8 cellular contexts compared by ENCODE assay signal in the genomic region with DNA sequence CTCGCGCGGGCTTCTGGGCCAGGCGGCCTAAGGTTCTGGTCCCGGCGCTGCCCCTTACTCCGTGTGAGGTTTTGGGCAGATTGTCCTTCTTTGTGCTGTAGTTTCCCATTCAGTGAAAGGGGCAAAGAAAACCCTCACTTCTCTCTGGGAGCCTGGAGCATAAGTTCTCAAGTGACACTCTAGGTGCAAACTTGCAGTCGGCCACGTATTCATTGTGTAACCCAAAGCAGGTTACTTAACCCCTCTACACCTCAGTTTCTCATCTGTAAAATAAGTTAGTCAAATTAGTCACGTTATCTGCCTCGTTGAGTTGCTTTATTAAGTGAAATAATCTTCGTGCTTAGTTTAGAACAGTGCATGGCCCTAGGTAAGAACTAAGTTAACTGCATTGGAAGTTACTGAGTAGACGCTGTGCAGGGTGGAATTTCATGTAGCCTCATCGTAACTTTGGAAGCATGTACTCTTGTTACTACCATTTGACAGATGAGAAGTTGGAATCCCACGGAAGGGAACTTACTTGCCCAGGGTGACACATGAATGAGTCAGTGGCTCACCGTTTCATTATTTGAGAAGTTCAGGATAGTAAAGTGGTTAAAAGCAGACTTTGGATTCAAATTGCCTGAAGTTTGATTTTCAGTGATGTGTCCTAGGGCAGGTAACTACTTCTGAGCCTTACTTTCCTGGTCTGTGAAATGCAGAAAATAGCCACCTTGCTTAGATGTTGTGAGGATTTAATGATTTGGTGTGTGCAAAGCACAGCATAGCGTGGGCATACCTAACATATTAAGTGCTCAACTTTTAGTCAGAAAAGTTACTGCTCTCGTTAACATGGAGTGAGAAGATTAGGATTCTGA. TPM values are rescaled to one million over a fixed set of nuclear protein-coding genes. Genes with fewer than 3 reads are reported as not detected.
A peak's percentile ranks its signal among the peaks of the same experiment; 100 is the strongest.
DNase-seq lines count a peak whose midpoint lies in the region; ATAC-seq, FAIRE-seq and TF ChIP-seq lines count a peak whose summit lies in the region.

No MANE protein-coding gene starts in this region.

- peaks cover 12% of the 10 kb centered on the region for H3F3A ChIP-seq in neural progenitor cell (ENCODE audit: low read depth)

- POLR2A ChIA-PET in endothelial cell of umbilical vein (lab: Charles Lee), result interaction anchor here (1.4 kb wide), 1 partner anchor 11 kb away, joined by 4 read pairs; no protein-coding TSS in a partner anchor

- H3K36me3 Mint-ChIP-seq in neural progenitor cell, result peaks cover 9% of the 10 kb centered on the region

- H3K9ac ChIP-seq in endothelial cell of umbilical vein (replicated peaks; ENCODE audit: extremely low read depth, insufficient read depth, low read length), result peak overlapping the region; percentile 97
- H3K9ac ChIP-seq in neural progenitor cell, result peak overlapping the region; percentile 94

- FAIRE-seq in endothelial cell of umbilical vein (lab: Jason Lieb, UNC), result peak; percentile 83
- FAIRE-seq in urothelium cell line (lab: Jason Lieb, UNC), result no peak

- intact Hi-C loops in left ventricle myocardium inferior (cut with micrococcal nuclease) (no loop called here), Right ventricle myocardium inferior (cut with DNase I) (loop anchor here (10.0 kb wide), 1 partner anchor 85 kb away; the partner anchor contains the start of gene RBL1), endothelial cell of umbilical vein (cut with micrococcal nuclease) (loop anchor here (2.0 to 10.0 kb wide), 2 partner anchors 85 to 229 kb away; partner anchors contain the start of genes RBL1 and SAMHD1)

- no peak for TF ChIP-seq POLR2A in endothelial cell of umbilical vein (IDR thresholded peaks at IDR 0.05; ENCODE audit: low read depth, low read length)

- H3K4me1 Mint-ChIP-seq in neural progenitor cell, result peaks cover 13% of the 10 kb centered on the region

- H3K4me1 ChIP-seq in left ventricle myocardium inferior (peaks cover 53% of the 10 kb centered on the region), endothelial cell of umbilical vein (ENCODE audit: control insufficient read depth, extremely low read depth, insufficient read depth, low read length) (peaks cover 15% of the 10 kb centered on the region), neural progenitor cell (peaks cover 4% of the 10 kb centered on the region)

- H3K79me2 ChIP-seq in endothelial cell of umbilical vein (ENCODE audit: control insufficient read depth, insufficient read depth, low read length), result peaks cover 55% of the 10 kb centered on the region
- peaks cover 59% of the 10 kb centered on the region for H3K79me2 ChIP-seq in neural progenitor cell (ENCODE audit: low read depth)

- H2AFZ ChIP-seq in endothelial cell of umbilical vein (ENCODE audit: low read depth, low read length) (peak overlapping the region; percentile 95), neural progenitor cell (replicated peaks) (peak overlapping the region; percentile 66)

- dilution Hi-C loops in endothelial cell of umbilical vein (cut with MboI; ENCODE audit: extremely low pct_ligation_motif_present, low sequenced_read_pairs), result no loop called here

- no peaks in the 10 kb centered on the region for H3K9me3 Mint-ChIP-seq in neural progenitor cell

- H4K20me1 ChIP-seq in endothelial cell of umbilical vein (replicated peaks; ENCODE audit: control insufficient read depth, extremely low read depth, insufficient read depth, low read length) (peaks cover 2% of the 10 kb centered on the region), neural progenitor cell (ENCODE audit: low read depth) (peaks cover 49% of the 10 kb centered on the region)

- BruUV-seq in endothelial cell of umbilical vein (replicated peaks; lab: Mats Ljungman, UMichigan), result TSS peak; percentile 43

- H3K9me1 ChIP-seq in endothelial cell of umbilical vein (replicated peaks; ENCODE audit: control insufficient read depth, extremely low read depth, insufficient read depth, low read length), result no peaks in the 10 kb centered on the region

- H3K27ac Mint-ChIP-seq in neural progenitor cell, result peak overlapping the region; percentile 99

- no peaks in the 10 kb centered on the region for H3K9me3 ChIP-seq in left ventricle myocardium inferior (replicated peaks)
- H3K9me3 ChIP-seq in endothelial cell of umbilical vein (replicated peaks; ENCODE audit: control insufficient read depth, insufficient read depth, low read length), result no peaks in the 10 kb centered on the region
- H3K9me3 ChIP-seq in neural progenitor cell (ENCODE audit: low read depth), result no peaks in the 10 kb centered on the region

- CTCF ChIA-PET in endothelial cell of umbilical vein (lab: Charles Lee), result interaction anchor here (1.2 to 1.6 kb wide), 3 partner anchors 12 to 84 kb away, joined by 5 to 18 read pairs (median 6); partner anchors contain the start of gene RBL1

- peak overlapping the region; percentile 88 for H3K4me3 Mint-ChIP-seq in neural progenitor cell

- H3K4me2 ChIP-seq in endothelial cell of umbilical vein (ENCODE audit: insufficient read depth, low read length) (peak overlapping the region; percentile 96), neural progenitor cell (peak overlapping the region; percentile 92)

- H3K27ac ChIP-seq in left ventricle myocardium inferior (replicated peaks) (peak overlapping the region; percentile 98), endothelial cell of umbilical vein (ENCODE audit: insufficient read depth, low read depth, low read length) (peak overlapping the region; percentile 94), neural progenitor cell (peak overlapping the region; percentile 92)

- no peaks in the 10 kb centered on the region for H3K27me3 ChIP-seq in left ventricle myocardium inferior (ENCODE audit: low read depth)
- no peaks in the 10 kb centered on the region for H3K27me3 ChIP-seq in endothelial cell of umbilical vein (ENCODE audit: control insufficient read depth in 2 of 2, insufficient read depth in 2 of 2, low read length in 2 of 2)
- no peaks in the 10 kb centered on the region for H3K27me3 ChIP-seq in neural progenitor cell

- peaks cover 5% of the 10 kb centered on the region for H3K27me3 Mint-ChIP-seq in neural progenitor cell (ENCODE audit: insufficient read depth, low read depth)

- no peak for TF ChIP-seq CTCF in left ventricle myocardium inferior (IDR thresholded peaks at IDR 0.05; ENCODE audit: borderline replicate concordance)
- TF ChIP-seq CTCF in endothelial cell of umbilical vein (IDR thresholded peaks at IDR 0.05; ENCODE audit: extremely low read depth in 1 of 2, insufficient read depth in 1 of 2, low read depth in 1 of 2, low read length in 2 of 2), result no peak
- no peak for TF ChIP-seq CTCF in neural progenitor cell (IDR thresholded peaks at IDR 0.05)

- peaks cover 14% of the 10 kb centered on the region for H3K36me3 ChIP-seq in left ventricle myocardium inferior
- H3K36me3 ChIP-seq in endothelial cell of umbilical vein (ENCODE audit: control insufficient read depth in 2 of 2, extremely low read depth in 1 of 2, insufficient read depth in 2 of 2, low read length in 2 of 2), result peaks cover 9 to 14% of the 10 kb centered on the region in 2 experiments
- H3K36me3 ChIP-seq in neural progenitor cell, result no peaks in the 10 kb centered on the region

- no peak for ATAC-seq in Right ventricle myocardium inferior
- ATAC-seq in HG03469 (IDR thresholded peaks at IDR 0.05; ENCODE audit: unreplicated experiment), result no peak
- no peak for ATAC-seq in GM19324 (IDR thresholded peaks at IDR 0.05; ENCODE audit: low FRiP score, unreplicated experiment)

- DNase-seq in left ventricle myocardium inferior (no peak), Right ventricle myocardium inferior (ENCODE audit: missing footprints) (no peak), SK-N-DZ (ENCODE audit: low spot score) (peak; percentile 43), endothelial cell of umbilical vein (ENCODE audit: low read depth, low spot score) (no peak), neural progenitor cell (ENCODE audit: low spot score) (no peak), urothelium cell line (ENCODE audit: low spot score) (no peak)

- H3K4me3 ChIP-seq in left ventricle myocardium inferior (peak overlapping the region; percentile 76), endothelial cell of umbilical vein (replicated peaks in 1 of 3; ENCODE audit: insufficient read depth in 1 of 3, low read depth in 1 of 3, low read length in 3 of 3) (peak overlapping the region; percentile 92 to 97 (median 96)), neural progenitor cell (peak overlapping the region; percentile 93)

TF ChIP-seq in endothelial cell of umbilical vein, 7 proteins besides CTCF, POLR2A, EP300 and RAD21 (continues in another document):
- TF ChIP-seq JUN (IDR thresholded peaks at IDR 0.05; ENCODE audit: borderline replicate concordance, insufficient read depth, insufficient read length, low read depth) (no peak), GATA2 (IDR thresholded peaks at IDR 0.05; ENCODE audit: insufficient read depth, insufficient read length, low read depth, low read length) (no peak), MYC (IDR thresholded peaks at IDR 0.05; ENCODE audit: low read depth, low read length) (no peak)

RNA-seq across cellular contexts. Expression of gene MROH8, which starts 0.6 kb away (rescaled TPM):
- total RNA-seq in left ventricle myocardium inferior, result 3.6 TPM
- total RNA-seq in Right ventricle myocardium inferior, result 3.7 TPM
- 5.6 and 7.6 TPM in 2 replicates for polyA plus RNA-seq in SK-N-DZ (2014; cell fraction: cytosol; rRNA removed)
- 10.1 and 10.7 TPM in 2 replicates for polyA plus RNA-seq in SK-N-DZ (2014; cell fraction: nucleus; rRNA removed)
- 1.5 and 2.7 TPM in 2 replicates for total RNA-seq in endothelial cell of umbilical vein
- 0.73 and 1.3 TPM in 2 replicates for polyA plus RNA-seq in endothelial cell of umbilical vein
- polyA plus RNA-seq in endothelial cell of umbilical vein (2011; cell fraction: cytosol; rRNA removed), result 1.4 and 2.0 TPM in 2 replicates
- 1.9 and 4.0 TPM in 2 replicates for polyA plus RNA-seq in endothelial cell of umbilical vein (2011; cell fraction: nucleus; rRNA removed)
- 0.75 and 1.2 TPM in 2 replicates for polyA plus RNA-seq in endothelial cell of umbilical vein (2012)
- polyA minus RNA-seq in endothelial cell of umbilical vein, result 0.98 and 4.3 TPM in 2 replicates
- not detected for polyA minus RNA-seq in endothelial cell of umbilical vein (2011; cell fraction: cytosol; rRNA and poly(A)+ RNA removed)
- 1.6 and 4.9 TPM in 2 replicates for polyA minus RNA-seq in endothelial cell of umbilical vein (2011; cell fraction: nucleus; rRNA and poly(A)+ RNA removed)
- total RNA-seq in neural progenitor cell (ENCODE audit: low replicate concordance), result 2.2 and 3.5 TPM in 2 replicates

RNA-seq across cellular contexts. Expression of gene RPN2, which starts 0.8 kb away (rescaled TPM):
- total RNA-seq in left ventricle myocardium inferior (81.4 TPM), Right ventricle myocardium inferior (100 TPM), endothelial cell of umbilical vein (243 and 283 TPM in 2 replicates), neural progenitor cell (ENCODE audit: low replicate concordance) (249 and 284 TPM in 2 replicates)
- polyA plus RNA-seq in SK-N-DZ (2014; cell fraction: cytosol; rRNA removed), result 392 and 424 TPM in 2 replicates
- polyA plus RNA-seq in SK-N-DZ (2014; cell fraction: nucleus; rRNA removed), result 218 and 221 TPM in 2 replicates
- 530 and 586 TPM in 2 replicates for polyA plus RNA-seq in endothelial cell of umbilical vein
- polyA plus RNA-seq in endothelial cell of umbilical vein (2011; cell fraction: cytosol; rRNA removed), result 437 and 487 TPM in 2 replicates
- polyA plus RNA-seq in endothelial cell of umbilical vein (2011; cell fraction: nucleus; rRNA removed), result 318 and 371 TPM in 2 replicates
- polyA plus RNA-seq in endothelial cell of umbilical vein (2012), result 287 and 309 TPM in 2 replicates
- polyA minus RNA-seq in endothelial cell of umbilical vein, result 442 and 508 TPM in 2 replicates
- 331 TPM for polyA minus RNA-seq in endothelial cell of umbilical vein (2011; cell fraction: cytosol; rRNA and poly(A)+ RNA removed)
- polyA minus RNA-seq in endothelial cell of umbilical vein (2011; cell fraction: nucleus; rRNA and poly(A)+ RNA removed), result 99.2 and 127 TPM in 2 replicates
